In genomic region chr3:98209244-98209643, GRCh38 we compare ENCODE assay signal across 36 cellular contexts. TPM values are rescaled to one million over a fixed set of nuclear protein-coding genes. Genes with fewer than 3 reads are reported as not detected.
"Had no signal": no experiment of that assay in that cellular context is flagged by ENCODE, and none has a peak within 500 bp of the region (broad histone marks: within the 10 kb centered on the region; RNA-seq: fewer than 3 reads in every experiment).

No MANE protein-coding gene starts in this region.

- H3K27me3 ChIP-seq: ovary, right atrium auricular region, right lobe of liver, stomach, testis, thyroid gland, transverse colon, upper lobe of left lung, vagina had no signal

- H3K9me3 Mint-ChIP-seq: stimulated activated memory B cell treated with anti-CD40 and anti-IgM and Interleukin-4, amounts not matched to agents 10 μg/mL and 1 μg/mL and 100 μg/mL, for 72 hours had no signal

- H3K4me3 ChIP-seq: left ventricle myocardium inferior, lung, mucosa of descending colon, ovary, right atrium auricular region, right lobe of liver, smooth muscle cell, stomach, testis, thyroid gland, transverse colon, upper lobe of left lung, vagina had no signal

- H3K27ac Mint-ChIP-seq: naive thymus-derived CD4-positive, alpha-beta T cell; natural killer cell treated with Interleukin-12 subunit alpha and Interleukin-12 subunit beta and Interleukin-15 and Interleukin-18, amount 100 ng/mL, for 72 hours; progenitor cell of endocrine pancreas; stimulated activated memory B cell treated with anti-CD40 and anti-IgM and Interleukin-4, amounts not matched to agents 10 μg/mL and 1 μg/mL and 100 μg/mL, for 72 hours had no signal

- H3K27ac ChIP-seq: left ventricle myocardium inferior, ovary, right atrium auricular region, right lobe of liver, stomach, testis, thyroid gland, transverse colon, upper lobe of left lung, vagina had no signal

- DNase-seq: hippocampal formation; kidney glomerular epithelial cell; left colon; left ventricle myocardium inferior; mesendoderm; midbrain; mucosa of descending colon; naive thymus-derived CD4-positive, alpha-beta T cell; ovary; right lobe of liver; stimulated activated CD4-positive, alpha-beta T cell treated with anti-CD3 and anti-CD28 coated beads, Interleukin-1b, Interleukin-23, amount 100 ng/mL, for 48 hours; stimulated activated CD4-positive, alpha-beta T cell treated with anti-CD3 and anti-CD28 coated beads, Interleukin-2, amount 100 ng/mL, for 48 hours; stimulated activated CD4-positive, alpha-beta T cell treated with anti-CD3 and anti-CD28 coated beads, Interleukin-4, amount 100 ng/mL, for 4 hours; stimulated activated CD8-positive, alpha-beta memory T cell treated with anti-CD3 and anti-CD28 coated beads, Interleukin-4, amount 100 ng/mL, for 48 hours; stimulated activated naive CD8-positive, alpha-beta T cell treated with anti-CD3 and anti-CD28 coated beads, Interleukin-15, Interleukin-2, amounts not matched to agents 100 U/mL and 50 U/mL, for 24 hours; stomach; testis; thyroid gland; transverse colon; upper lobe of left lung had no signal

- H3K36me3 Mint-ChIP-seq: naive thymus-derived CD4-positive, alpha-beta T cell; natural killer cell treated with Interleukin-12 subunit alpha and Interleukin-12 subunit beta and Interleukin-15 and Interleukin-18, amount 100 ng/mL, for 72 hours; stimulated activated memory B cell treated with anti-CD40 and anti-IgM and Interleukin-4, amounts not matched to agents 10 μg/mL and 1 μg/mL and 100 μg/mL, for 72 hours had no signal

- ATAC-seq: left colon; mucosa of descending colon; naive thymus-derived CD4-positive, alpha-beta T cell; natural killer cell treated with Interleukin-12 subunit alpha and Interleukin-12 subunit beta and Interleukin-15 and Interleukin-18, amount 100 ng/mL, for 72 hours; right lobe of liver; stimulated activated memory B cell treated with anti-CD40 and anti-IgM and Interleukin-4, amounts not matched to agents 10 μg/mL and 1 μg/mL and 100 μg/mL, for 72 hours; stimulated activated naive CD8-positive, alpha-beta T cell treated with anti-CD3 and anti-CD28 coated beads, Interleukin-15, Interleukin-2, amounts not matched to agents 100 U/mL and 50 U/mL, for 24 hours had no signal

- H3K4me2 ChIP-seq: smooth muscle cell had no signal

- H3K9me3 ChIP-seq: left ventricle myocardium inferior, mucosa of descending colon, ovary, right atrium auricular region, right lobe of liver, stomach, testis, thyroid gland, transverse colon, upper lobe of left lung, vagina had no signal

- H3K36me3 ChIP-seq: left ventricle myocardium inferior, ovary, right atrium auricular region, right lobe of liver, stomach, thyroid gland, transverse colon, upper lobe of left lung, vagina had no signal

- H3K4me1 ChIP-seq: left ventricle myocardium inferior, right atrium auricular region, right lobe of liver, stomach, testis, thyroid gland, transverse colon, upper lobe of left lung, vagina had no signal

RNA-seq across cellular contexts. Expression of gene OR5H15, which starts 42.7 kb away (rescaled TPM):
- total RNA-seq: left colon; left ventricle myocardium inferior; lower leg skin; lung; mucosa of descending colon; myocyte; naive thymus-derived CD4-positive, alpha-beta T cell; natural killer cell treated with Interleukin-12 subunit alpha and Interleukin-12 subunit beta and Interleukin-15 and Interleukin-18, amount 100 ng/mL, for 72 hours; omental fat pad; ovary; progenitor cell of endocrine pancreas; pulmonary artery endothelial cell; renal cortical epithelial cell; right atrium auricular region; right lobe of liver; skeletal muscle tissue; smooth muscle cell; stomach; testis; thyroid gland; transverse colon; upper lobe of left lung; urinary bladder; vagina had no signal
- polyA plus RNA-seq: keratinocyte; lung; naive thymus-derived CD4-positive, alpha-beta T cell; neural cell; ovary; smooth muscle cell; stomach; urinary bladder had no signal

RNA-seq across cellular contexts. Expression of gene OR5H6, which starts 54.8 kb away (rescaled TPM):
- total RNA-seq: left colon; left ventricle myocardium inferior; lower leg skin; lung; mucosa of descending colon; myocyte; naive thymus-derived CD4-positive, alpha-beta T cell; natural killer cell treated with Interleukin-12 subunit alpha and Interleukin-12 subunit beta and Interleukin-15 and Interleukin-18, amount 100 ng/mL, for 72 hours; omental fat pad; ovary; progenitor cell of endocrine pancreas; pulmonary artery endothelial cell; renal cortical epithelial cell; right atrium auricular region; right lobe of liver; skeletal muscle tissue; smooth muscle cell; stomach; testis; thyroid gland; transverse colon; upper lobe of left lung; urinary bladder; vagina had no signal
- polyA plus RNA-seq: keratinocyte; lung; naive thymus-derived CD4-positive, alpha-beta T cell; neural cell; ovary; smooth muscle cell; stomach; urinary bladder had no signal
